In genomic region chr2:71332413-71332866, GRCh38 we compare ENCODE assay signal across 8 cellular contexts. TPM values are rescaled to one million over a fixed set of nuclear protein-coding genes. Genes with fewer than 3 reads are reported as not detected.
DNase-seq lines count a peak whose midpoint lies in the region; ATAC-seq and TF ChIP-seq lines count a peak whose summit lies in the region.

No MANE protein-coding gene starts in this region.

- no peaks in the 10 kb centered on the region for H3K27me3 ChIP-seq in liver (ENCODE audit: control insufficient read depth in 4 of 4, insufficient read depth in 4 of 4, low read length in 3 of 4)
- H3K27me3 ChIP-seq in tibial nerve, result no peaks in the 10 kb centered on the region

- TF ChIP-seq EP300 in tibial nerve (IDR thresholded peaks at IDR 0.05), result no peak

- no peak for ATAC-seq in activated naive CD8-positive, alpha-beta T cell treated with anti-CD3 and anti-CD28 coated beads, Interleukin-2, amount 10 ng/mL, durations not matched to agents 7 days and 5 days (ENCODE audit: low read depth)
- ATAC-seq in GM21528 (IDR thresholded peaks at IDR 0.05; ENCODE audit: low FRiP score, unreplicated experiment), result no peak

- H3K4me3 ChIP-seq in liver (ENCODE audit: low read depth in 1 of 3, low read length in 3 of 3), result peak overlapping the region; percentile 84 to 100 (median 91)
- H3K4me3 ChIP-seq in tibial nerve, result peak overlapping the region; percentile 60 to 92 (median 72)

- POLR2A ChIA-PET in activated naive CD8-positive, alpha-beta T cell treated with anti-CD3 and anti-CD28 coated beads, Interleukin-2, amount 10 ng/mL, durations not matched to agents 7 days and 5 days (lab: Charles Lee), result interaction anchor here (1.3 to 2.6 kb wide), 3 partner anchors 8 to 202 kb away, joined by 3 to 10 read pairs (median 3); partner anchors contain the start of gene MPHOSPH10

- CTCF ChIA-PET in activated naive CD4-positive, alpha-beta T cell treated with anti-CD3 and anti-CD28 coated beads for 36 hours (lab: Charles Lee), result interaction anchor here (1.0 to 4.7 kb wide), 5 partner anchors 32 to 265 kb away, joined by 3 to 37 read pairs (median 4); no protein-coding TSS in a partner anchor

- H3K27ac ChIP-seq in liver (ENCODE audit: low read depth in 1 of 2, low read length in 2 of 2) (peak overlapping the region; percentile 99), tibial nerve (peak overlapping the region; percentile 87 to 98 (median 93))

- TF ChIP-seq RAD21 in liver (IDR thresholded peaks at IDR 0.05), result no peak

- intact Hi-C loops in activated naive CD4-positive, alpha-beta T cell treated with anti-CD3 and anti-CD28 coated beads for 36 hours (cut with micrococcal nuclease), result loop anchor here (2.0 to 5.0 kb wide), 2 partner anchors 20 to 1900 kb away; partner anchors contain the start of genes CCT7 and PRADC1

- under 1% methylated on average over 8 of the region's 8 CpGs for WGBS in liver
- WGBS in tibial nerve, 2 donors, result 2% methylated on average over 8 of the region's 8 CpGs

- H3K4me1 Mint-ChIP-seq in activated naive CD4-positive, alpha-beta T cell treated with anti-CD3 and anti-CD28 coated beads for 36 hours (ENCODE audit: low read depth), result peaks cover 43% of the 10 kb centered on the region
- H3K4me1 Mint-ChIP-seq in activated naive CD8-positive, alpha-beta T cell treated with anti-CD3 and anti-CD28 coated beads, Interleukin-2, amount 10 ng/mL, durations not matched to agents 7 days and 5 days, result peaks cover 19% of the 10 kb centered on the region

- peak overlapping the region; percentile 99 for H3K4me3 Mint-ChIP-seq in activated naive CD4-positive, alpha-beta T cell treated with anti-CD3 and anti-CD28 coated beads for 36 hours
- peak overlapping the region; percentile 100 for H3K4me3 Mint-ChIP-seq in activated naive CD8-positive, alpha-beta T cell treated with anti-CD3 and anti-CD28 coated beads, Interleukin-2, amount 10 ng/mL, durations not matched to agents 7 days and 5 days

- no peaks in the 10 kb centered on the region for H3K9me3 Mint-ChIP-seq in activated naive CD4-positive, alpha-beta T cell treated with anti-CD3 and anti-CD28 coated beads for 36 hours
- no peaks in the 10 kb centered on the region for H3K9me3 Mint-ChIP-seq in activated naive CD8-positive, alpha-beta T cell treated with anti-CD3 and anti-CD28 coated beads, Interleukin-2, amount 10 ng/mL, durations not matched to agents 7 days and 5 days

- H3K9ac ChIP-seq in liver (ENCODE audit: low read depth in 1 of 2, low read length in 2 of 2), result peak overlapping the region; percentile 96 to 98

- no peaks in the 10 kb centered on the region for H3K27me3 Mint-ChIP-seq in activated naive CD4-positive, alpha-beta T cell treated with anti-CD3 and anti-CD28 coated beads for 36 hours (ENCODE audit: low read depth)
- peaks cover 14% of the 10 kb centered on the region for H3K27me3 Mint-ChIP-seq in activated naive CD8-positive, alpha-beta T cell treated with anti-CD3 and anti-CD28 coated beads, Interleukin-2, amount 10 ng/mL, durations not matched to agents 7 days and 5 days

- H3K9me3 ChIP-seq in liver (ENCODE audit: control insufficient read depth in 4 of 4, low read length in 3 of 4) (no peaks in the 10 kb centered on the region), tibial nerve (no peaks in the 10 kb centered on the region)

- peaks cover 18% of the 10 kb centered on the region for H3K36me3 Mint-ChIP-seq in activated naive CD4-positive, alpha-beta T cell treated with anti-CD3 and anti-CD28 coated beads for 36 hours (ENCODE audit: low read depth)
- peaks cover 14% of the 10 kb centered on the region for H3K36me3 Mint-ChIP-seq in activated naive CD8-positive, alpha-beta T cell treated with anti-CD3 and anti-CD28 coated beads, Interleukin-2, amount 10 ng/mL, durations not matched to agents 7 days and 5 days

- H3K4me1 ChIP-seq in liver (ENCODE audit: control insufficient read depth in 4 of 4, insufficient read depth in 4 of 4, low read length in 3 of 4) (peaks cover 13 to 33% (median 24%) of the 10 kb centered on the region in 4 donors), tibial nerve (peaks cover 0 to 51% (median 22%) of the 10 kb centered on the region in 4 donors)

- TF ChIP-seq POLR2A in tibial nerve (IDR thresholded peaks at IDR 0.05), result no peak

- H3K36me3 ChIP-seq in liver (ENCODE audit: control insufficient read depth in 4 of 4, insufficient read depth in 3 of 4, low read depth in 1 of 4, low read length in 3 of 4) (no peaks in the 10 kb centered on the region), tibial nerve (no peaks in the 10 kb centered on the region)

- peak overlapping the region; percentile 98 for H3K27ac Mint-ChIP-seq in activated naive CD4-positive, alpha-beta T cell treated with anti-CD3 and anti-CD28 coated beads for 36 hours
- H3K27ac Mint-ChIP-seq in activated naive CD8-positive, alpha-beta T cell treated with anti-CD3 and anti-CD28 coated beads, Interleukin-2, amount 10 ng/mL, durations not matched to agents 7 days and 5 days, result peak overlapping the region; percentile 100

- TF ChIP-seq CTCF in liver (IDR thresholded peaks at IDR 0.05; ENCODE audit: low read depth, low read length, missing input control) (no peak), tibial nerve (IDR thresholded peaks at IDR 0.05) (no peak)

- no peak for DNase-seq in activated naive CD4-positive, alpha-beta T cell treated with anti-CD3 and anti-CD28 coated beads for 36 hours
- DNase-seq in activated naive CD4-positive, alpha-beta T cell treated with Interleukin-2 at 50 U/mL for 16 hours, result no peak
- no peak for DNase-seq in activated naive CD8-positive, alpha-beta T cell treated with anti-CD3 and anti-CD28 coated beads, Interleukin-2, amount 10 ng/mL, durations not matched to agents 7 days and 5 days
- no peak for DNase-seq in tibial nerve (ENCODE audit: low spot score in 2 of 2)
- DNase-seq in NCI-H2029 treated with DMSO at 0.1 percent for 48 hours (lab: John Stamatoyannopoulos, UW), result no peak
- no peak for DNase-seq in NCI-H524 (lab: John Stamatoyannopoulos, UW)

TF ChIP-seq in liver, 16 proteins besides CTCF, POLR2A, EP300 and RAD21:
- no peak for TF ChIP-seq GABPA (IDR thresholded peaks at IDR 0.05 in 1 of 2, conservative IDR thresholded peaks at IDR 0.05 in 1 of 2)
- TF ChIP-seq HNF4A (conservative IDR thresholded peaks at IDR 0.05), result no peak

RNA-seq across cellular contexts. Expression of gene ZNF638, which starts 0.9 kb away (rescaled TPM):
- total RNA-seq in activated naive CD4-positive, alpha-beta T cell treated with anti-CD3 and anti-CD28 coated beads for 36 hours, result 10 to 100 TPM; 79.8 to 84.0 TPM
- 100 to 1,000 TPM in 1 of 2 experiments, 10 to 100 TPM in 1; 99.1 to 101 TPM for total RNA-seq in activated naive CD8-positive, alpha-beta T cell treated with anti-CD3 and anti-CD28 coated beads, Interleukin-2, amount 10 ng/mL, durations not matched to agents 7 days and 5 days
- total RNA-seq in liver (100 to 1,000 TPM in 1 of 2 donors, 10 to 100 TPM in 1; 70.3 to 151 TPM), tibial nerve (100 to 1,000 TPM; 202 to 286 (median 252) TPM)
- polyA plus RNA-seq in liver, result 10 to 100 TPM; 24.8 to 41.9 TPM
